ENCODE assay signal across 12 cellular contexts in genomic region chr1:160095382-160096105, GRCh38. TPM values are rescaled to one million over a fixed set of nuclear protein-coding genes. Genes with fewer than 3 reads are reported as not detected.
DNase-seq lines count a peak whose midpoint lies in the region; ATAC-seq, FAIRE-seq and TF ChIP-seq lines count a peak whose summit lies in the region.
"Had no signal": no experiment of that assay in that cellular context is flagged by ENCODE, and none has a peak within 500 bp of the region (broad histone marks: within the 10 kb centered on the region; RNA-seq: fewer than 3 reads in every experiment).

No MANE protein-coding gene starts in this region.

- H3K9ac ChIP-seq in ES-I3 (ENCODE audit: low read depth, low read length), result peak overlapping the region; percentile 16; the same call in 1 of the 2 replicates

- no peak for FAIRE-seq in GM19239 (lab: Jason Lieb, UNC)

- no peak overlapping the region for H3K27ac ChIP-seq in prostate gland

- WGBS in prostate gland, result 97% methylated on average over 4 of the region's 4 CpGs

- intact Hi-C loops in head of caudate nucleus (cut with DNase I) (loop anchor here (5.0 kb wide), 1 partner anchor 112 kb away; the partner anchor contains the start of gene PEA15), posterior cingulate gyrus (cut with DNase I) (no loop called here), prostate gland (cut with DNase I) (no loop called here)

- no peak overlapping the region for H3K4me3 ChIP-seq in prostate gland

- DNase-seq in NCI-H526 treated with DMSO at 0.1 percent for 48 hours (lab: John Stamatoyannopoulos, UW) (peak; percentile 81), head of caudate nucleus (peak; percentile 49 to 94 (median 86)), posterior cingulate gyrus (peak in 9 of 10 donors; percentile 57 to 98 (median 85)), GM19239 (ENCODE audit: insufficient read length, low spot score) (no peak), prostate gland (ENCODE audit: low spot score) (no peak)
- DNase-seq: activated CD4-positive, CD25-positive, alpha-beta regulatory T cell; erythroblast; NCI-H1092 had no signal

- TF ChIP-seq CTCF in prostate gland (IDR thresholded peaks at IDR 0.05), result no peak

- peaks cover 25% of the 10 kb centered on the region for H3K4me1 ChIP-seq in ES-I3 (ENCODE audit: insufficient read depth, low read length)
- H3K4me1 ChIP-seq in prostate gland (replicated peaks), result peaks cover 4% of the 10 kb centered on the region

- no peak for TF ChIP-seq POLR2A in prostate gland (IDR thresholded peaks at IDR 0.05)

- H3K27me3 ChIP-seq in prostate gland (replicated peaks; ENCODE audit: insufficient read depth), result no peaks in the 10 kb centered on the region

- H3K9me3 ChIP-seq in ES-I3 (ENCODE audit: control insufficient read depth, insufficient read depth, low read length), result no peaks in the 10 kb centered on the region
- H3K9me3 ChIP-seq in prostate gland, result no peaks in the 10 kb centered on the region

- no peaks in the 10 kb centered on the region for H3K36me3 ChIP-seq in ES-I3 (ENCODE audit: insufficient read depth, low read length)
- peaks cover 0 to 7% of the 10 kb centered on the region in 2 donors for H3K36me3 ChIP-seq in prostate gland

- ATAC-seq in HG02981 (IDR thresholded peaks at IDR 0.05; ENCODE audit: unreplicated experiment), result no peak

RNA-seq across cellular contexts. Expression of gene IGSF8, which starts 2.9 kb away (rescaled TPM):
- 100 to 1,000 TPM in 1 of 2 donors, 10 to 100 TPM in 1; 35.9 to 101 TPM for total RNA-seq in prostate gland

RNA-seq across cellular contexts. Expression of gene KCNJ9, which starts 14.2 kb away (rescaled TPM):
- total RNA-seq in prostate gland, result under 1 TPM in 1 of 2 donors, not detected in 1; 0.51 TPM
- total RNA-seq: kidney epithelial cell, RPMI7951 had no signal

RNA-seq across cellular contexts. Expression of gene ATP1A2, which starts 20.0 kb away (rescaled TPM):
- total RNA-seq in prostate gland, result 10 to 100 TPM; 14.8 to 69.0 TPM
- total RNA-seq: RPMI7951 had no signal

RNA-seq across cellular contexts. Expression of gene KCNJ10, which starts 25.6 kb away (rescaled TPM):
- not detected for total RNA-seq in prostate gland

RNA-seq across cellular contexts. Expression of gene ATP1A4, which starts 55.9 kb away (rescaled TPM):
- 1 to 10 TPM; 2.8 to 5.2 TPM for total RNA-seq in prostate gland
- total RNA-seq: kidney epithelial cell, RPMI7951 had no signal

Comparison
In these comparisons a context has a peak if more than half of its experiments do, and no peak if none do; other contexts are left out.
1. DNase-seq: peak in NCI-H526 treated with DMSO at 0.1 percent for 48 hours (single experiment), head of caudate nucleus (42 of 42) and posterior cingulate gyrus (9 of 10); none in GM19239 (single experiment) and prostate gland (single experiment).